ENCODE assay signal across 9 cellular contexts in genomic region chr5:20956134-20956533, GRCh38.
"Had no signal": no experiment of that assay in that cellular context is flagged by ENCODE, and none has a peak within 500 bp of the region (broad histone marks: within the 10 kb centered on the region; RNA-seq: fewer than 3 reads in every experiment).

No MANE protein-coding gene starts in this region.

- H3K4me1 ChIP-seq: HAP-1 had no signal

- H2AFZ ChIP-seq: GM23248 had no signal

- H3K9ac ChIP-seq: GM23248 had no signal

- H3K36me3 ChIP-seq: HAP-1 had no signal

- ATAC-seq: HCT116, K562 had no signal

- H3K4me3 ChIP-seq: GM23248, HAP-1, K562 had no signal

- DNase-seq: GM23248, GOT3, H7, HFFc6, IMR-90, KG1 had no signal

- H3K9me3 ChIP-seq: HAP-1 had no signal

- H3K27ac ChIP-seq: GM23248 had no signal
